ENCODE assay signal across 1 cellular context in the genomic region with DNA sequence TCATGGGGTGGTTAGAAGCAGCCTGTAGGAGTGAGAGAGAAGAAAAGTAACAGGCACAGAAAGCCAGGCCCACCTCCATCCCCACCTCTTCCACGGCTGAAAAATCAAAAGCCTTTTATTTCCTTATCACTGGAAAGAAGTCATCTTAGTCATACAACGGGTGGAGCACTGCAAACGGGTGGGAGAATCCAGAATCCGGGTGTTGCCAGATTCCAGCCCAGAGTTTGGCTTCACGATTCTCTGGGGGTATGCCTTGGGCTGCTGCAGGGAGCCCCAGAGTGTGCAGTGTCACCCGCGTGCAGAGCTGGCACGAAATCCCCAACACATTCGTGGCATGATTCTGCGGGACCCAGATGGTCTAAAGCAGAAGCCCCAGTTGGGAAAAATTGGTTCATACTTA.
A peak's percentile ranks its signal among the peaks of the same experiment; 100 is the strongest.
TF ChIP-seq lines count a peak whose summit lies in the region.

No MANE protein-coding gene starts in this region.

TF ChIP-seq in K562, 482 proteins besides CTCF, POLR2A, EP300 and RAD21:
- peak; percentile 15; the same call in 1 of the 2 replicates for TF ChIP-seq CBFA2T3 (IDR thresholded peaks at IDR 0.05)
- no peak for TF ChIP-seq BCL6 (CRISPR knock-in tag; IDR thresholded peaks at IDR 0.05)
- TF ChIP-seq POLR2G (IDR thresholded peaks at IDR 0.05; ENCODE audit: low read depth, low read length), result 0 out of 2 replicates have a peak, but pooled peaks have one; percentile 5
- TF ChIP-seq FOSL1 (tag; conservative IDR thresholded peaks at IDR 0.05), result 0 out of 2 replicates have a peak, but pooled peaks have one; percentile 18
